ENCODE assay signal across 10 cellular contexts in genomic region chr20:43558412-43559146, GRCh38. TPM values are rescaled to one million over a fixed set of nuclear protein-coding genes. Genes with fewer than 3 reads are reported as not detected.
DNase-seq lines count a peak whose midpoint lies in the region; ATAC-seq, FAIRE-seq and TF ChIP-seq lines count a peak whose summit lies in the region.
"Had no signal": no experiment of that assay in that cellular context is flagged by ENCODE, and none has a peak within 500 bp of the region (broad histone marks: within the 10 kb centered on the region; RNA-seq: fewer than 3 reads in every experiment).

SGK2 (plus strand) TSS chr20:43559027; CDS start chr20:43566496, 7,469 bp downstream.

- peak; percentile 97 for DNase-seq in Caki2 (ENCODE audit: low read depth)
- peak; percentile 92 for DNase-seq in RCC 7860 (ENCODE audit: low spot score)
- DNase-seq in fibroblast of pulmonary artery (ENCODE audit: low read depth), result peak; percentile 66
- DNase-seq in neural crest cell (ENCODE audit: low read depth, low spot score), result no peak
- no peak for DNase-seq in HUDEP-2 (lab: John Stamatoyannopoulos, UW; ENCODE audit: unreplicated experiment in 76 of 76)
- DNase-seq in NCI-H2107 (lab: John Stamatoyannopoulos, UW), result no peak
- DNase-seq in uterus, result no peak
- DNase-seq: NCI-H524 treated with DMSO at 0.1 percent for 48 hours had no signal

- no peaks in the 10 kb centered on the region for H3K36me3 ChIP-seq in uterus

- H3K27me3 ChIP-seq in uterus, result no peaks in the 10 kb centered on the region

- no peaks in the 10 kb centered on the region for H3K4me1 Mint-ChIP-seq in neural crest cell

- H3K27ac Mint-ChIP-seq in neural crest cell (ENCODE audit: unreplicated experiment), result peak within 1 kb of the TSS; percentile 88

- H3K9me3 ChIP-seq in uterus, result no peaks in the 10 kb centered on the region

- no peak for ATAC-seq in HG02678 (IDR thresholded peaks at IDR 0.05; ENCODE audit: unreplicated experiment)

- no peak for TF ChIP-seq CTCF in fibroblast of pulmonary artery (IDR thresholded peaks at IDR 0.05; ENCODE audit: low read length, missing control alignments)
- TF ChIP-seq CTCF in neural crest cell (conservative IDR thresholded peaks at IDR 0.05), result no peak
- no peak for TF ChIP-seq CTCF in uterus (IDR thresholded peaks at IDR 0.05)

- intact Hi-C loops in uterus (cut with DNase I; ENCODE audit: low total_unique reads), result no loop called here

- no peaks in the 10 kb centered on the region for H3K9me3 Mint-ChIP-seq in neural crest cell

- H3K4me3 Mint-ChIP-seq in neural crest cell, result no peak within 1 kb of the TSS
- H3K4me3 Mint-ChIP-seq: CD14-positive monocyte had no signal

- in situ Hi-C loops in Caki2 (cut with HindIII; ENCODE audit: low pct_unique_long_range_greater_than_20kb, low sequenced_read_pairs), result no loop called here

- H3K27me3 Mint-ChIP-seq in neural crest cell (ENCODE audit: low read depth), result no peaks in the 10 kb centered on the region

- peak; percentile 93 for FAIRE-seq in RCC 7860 (lab: Jason Lieb, UNC)

- no peak for TF ChIP-seq POLR2A in uterus (IDR thresholded peaks at IDR 0.05)

- H3K4me3 ChIP-seq in fibroblast of pulmonary artery (replicated peaks; ENCODE audit: low read depth, low read length), result no peak within 1 kb of the TSS
- no peak within 1 kb of the TSS for H3K4me3 ChIP-seq in uterus

- no peak within 1 kb of the TSS for H3K27ac ChIP-seq in uterus

- H3K4me1 ChIP-seq in uterus, result no peaks in the 10 kb centered on the region

- H3K36me3 Mint-ChIP-seq in neural crest cell (ENCODE audit: low read depth), result no peaks in the 10 kb centered on the region
- H3K36me3 Mint-ChIP-seq: CD14-positive monocyte had no signal

RNA-seq across cellular contexts. Expression of gene SGK2, which starts in this region (rescaled TPM):
- 40.6 and 45.5 TPM in 2 replicates for total RNA-seq in Caki2 (2014; rRNA removed; shearing (Covaris generic); ENCODE audit: low replicate concordance)
- total RNA-seq in neural crest cell, result 1.0 and 1.6 TPM in 2 replicates
- total RNA-seq in uterus, result 1 to 10 TPM in 2 of 4 donors, under 1 TPM in 1, not detected in 1; 0.77 to 5.9 (median 2.4) TPM

Comparison
In these comparisons a context has a peak if more than half of its experiments do, and no peak if none do; other contexts are left out.
1. DNase-seq: peak in Caki2 (single experiment), RCC 7860 (single experiment) and fibroblast of pulmonary artery (single experiment); none in neural crest cell (single experiment), HUDEP-2 (0 of 76), NCI-H2107 (single experiment) and uterus (0 of 2).